In the genomic region with DNA sequence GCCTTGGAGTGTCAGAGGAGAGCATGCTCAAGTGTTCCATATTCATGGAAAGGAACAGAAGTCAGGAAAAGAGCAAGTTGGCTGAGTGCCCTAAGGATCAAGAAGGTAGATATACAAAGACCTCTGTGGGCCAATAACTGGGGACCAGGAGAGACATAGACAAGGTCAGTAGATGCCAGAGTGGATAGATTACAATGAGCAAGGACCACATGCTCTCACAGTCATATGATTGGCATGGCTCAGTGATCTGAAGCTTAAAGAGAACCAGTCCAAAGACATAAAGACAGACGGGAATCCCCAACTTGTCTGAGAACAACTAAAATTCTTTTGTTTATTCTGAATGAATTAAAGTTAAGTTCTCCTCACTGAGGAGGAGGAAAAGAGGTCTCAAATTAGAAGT, we compare ENCODE assay signal across 26 cellular contexts.
DNase-seq lines count a peak whose midpoint lies in the region; ATAC-seq, FAIRE-seq and TF ChIP-seq lines count a peak whose summit lies in the region.
"Had no signal": no experiment of that assay in that cellular context is flagged by ENCODE, and none has a peak within 500 bp of the region (broad histone marks: within the 10 kb centered on the region; RNA-seq: fewer than 3 reads in every experiment).

No MANE protein-coding gene starts in this region.

- RAD21 ChIA-PET in GM12878 (lab: Charles Lee; ENCODE audit: unreplicated experiment) = no interaction called here

- H3K36me3 ChIP-seq in GM12878 (ENCODE audit: control insufficient read depth in 2 of 2, insufficient read depth in 2 of 2, low read length in 1 of 2) = no peaks in the 10 kb centered on the region

- no peak overlapping the region for H3K4me2 ChIP-seq in GM12878 (ENCODE audit: control insufficient read depth, insufficient read depth)
- H3K4me2 ChIP-seq: PC-9 had no signal

- H2AFZ ChIP-seq in GM12878 (ENCODE audit: control insufficient read depth, low read depth, low read length) = no peak overlapping the region
- H2AFZ ChIP-seq: PC-9 had no signal

- no peak for TF ChIP-seq CTCF in GM12878 (IDR thresholded peaks at IDR 0.05 in 2 of 3, conservative IDR thresholded peaks at IDR 0.05 in 1 of 3; ENCODE audit: control insufficient read depth in 2 of 3, extremely low read depth in 1 of 3, insufficient read depth in 1 of 3, low read depth in 3 of 3, low read length in 3 of 3)

- H3K79me2 ChIP-seq in GM12878 (ENCODE audit: control insufficient read depth, insufficient read depth, low read length) = no peaks in the 10 kb centered on the region

- ATAC-seq in HG03159 (IDR thresholded peaks at IDR 0.05; ENCODE audit: unreplicated experiment) (peak; percentile 58), GM12878 (peak; percentile 77)

- BruUV-seq in GM12878 (replicated peaks; lab: Mats Ljungman, UMichigan) = no TSS peak

- in situ Hi-C loops in GM12878 (cut with MboI) = no loop called here

- no peaks in the 10 kb centered on the region for H3K4me1 ChIP-seq in GM12878 (ENCODE audit: control insufficient read depth, insufficient read depth, low read length)

- H3K27me3 ChIP-seq in GM12878 (replicated peaks in 1 of 2; ENCODE audit: control insufficient read depth in 2 of 2, insufficient read depth in 2 of 2, low read length in 1 of 2) = no peaks in the 10 kb centered on the region

- TF ChIP-seq EP300 in GM12878 (IDR thresholded peaks at IDR 0.05; ENCODE audit: borderline replicate concordance in 1 of 2, control insufficient read depth in 1 of 2, low read depth in 2 of 2, low read length in 2 of 2) = no peak

- no peak for TF ChIP-seq POLR2A in GM12878 (IDR thresholded peaks at IDR 0.05; ENCODE audit: low read depth, low read length)

- FAIRE-seq in GM12878 (lab: Jason Lieb, UNC) = peak; percentile 62
- FAIRE-seq: GM19239, H54 had no signal

- POLR2A ChIA-PET in GM12878 (lab: Charles Lee) = no interaction called here

- peak; percentile 12 for DNase-seq in DMS53 (lab: John Stamatoyannopoulos, UW)
- DNase-seq in DMS53 treated with DMSO at 0.1 percent for 48 hours (lab: John Stamatoyannopoulos, UW; ENCODE audit: unreplicated experiment) = no peak
- peak; percentile 5 for DNase-seq in GM12878 (ENCODE audit: low read depth, low spot score)
- DNase-seq in NCI-H82 treated with DMSO at 0.1 percent for 48 hours (lab: John Stamatoyannopoulos, UW; ENCODE audit: unreplicated experiment) = no peak
- DNase-seq in pons (ENCODE audit: low spot score) = no peak
- no peak for DNase-seq in activated T-cell treated with anti-CD3 and anti-CD28 coated beads, Interleukin-2, amount 50 U/mL, for 1 hour
- no peak for DNase-seq in 8988T
- DNase-seq: Calu3; CD8-positive, alpha-beta memory T cell; EL; Karpas-422; MV-4-11; NCI-H1694; NCI-H446 treated with DMSO at 0.1 percent for 48 hours; NCI-H69; PC-9; RPMI8226; SHP77; SW 1271; T-helper 2 cell had no signal

- H3K4me3 ChIP-seq in GM12878 = no peak overlapping the region
- H3K4me3 ChIP-seq: PC-9, SK-N-MC had no signal

- no peaks in the 10 kb centered on the region; the same call in 2 of the 3 replicates for H3K9me3 ChIP-seq in GM12878 (replicated peaks; ENCODE audit: control insufficient read depth, insufficient read depth, low read length)

- intact Hi-C loops in GM12878 (cut with micrococcal nuclease; ENCODE audit: unreplicated experiment) = no loop called here

- H4K20me1 ChIP-seq in GM12878 (ENCODE audit: control insufficient read depth, insufficient read depth) = no peaks in the 10 kb centered on the region

- TF ChIP-seq RAD21 in GM12878 (IDR thresholded peaks at IDR 0.05; ENCODE audit: insufficient read depth, low read depth, low read length) = no peak

- H3K9ac ChIP-seq in GM12878 (ENCODE audit: control insufficient read depth, insufficient read depth, low read length) = no peak overlapping the region

- CTCF ChIA-PET in GM12878 (lab: Yijun Ruan, JAX) = no interaction called here

- H3K27ac ChIP-seq in GM12878 (ENCODE audit: control insufficient read depth, insufficient read depth) = no peak overlapping the region
- H3K27ac ChIP-seq: 22Rv1, C4-2B, PC-9, SK-N-MC had no signal

- 0% methylated on average over 1 of the region's 1 CpG for WGBS in GM12878 (ENCODE audit: insufficient coverage, insufficient replicate concordance, low lambda C conversion rate, missing lambda C conversion rate)

- SMC1A ChIA-PET in GM12878 (lab: Charles Lee; ENCODE audit: uncharacterized antibody, unreplicated experiment) = no interaction called here

TF ChIP-seq in GM12878, 131 proteins besides CTCF, POLR2A, EP300 and RAD21:
- TF ChIP-seq, protein P1, sequence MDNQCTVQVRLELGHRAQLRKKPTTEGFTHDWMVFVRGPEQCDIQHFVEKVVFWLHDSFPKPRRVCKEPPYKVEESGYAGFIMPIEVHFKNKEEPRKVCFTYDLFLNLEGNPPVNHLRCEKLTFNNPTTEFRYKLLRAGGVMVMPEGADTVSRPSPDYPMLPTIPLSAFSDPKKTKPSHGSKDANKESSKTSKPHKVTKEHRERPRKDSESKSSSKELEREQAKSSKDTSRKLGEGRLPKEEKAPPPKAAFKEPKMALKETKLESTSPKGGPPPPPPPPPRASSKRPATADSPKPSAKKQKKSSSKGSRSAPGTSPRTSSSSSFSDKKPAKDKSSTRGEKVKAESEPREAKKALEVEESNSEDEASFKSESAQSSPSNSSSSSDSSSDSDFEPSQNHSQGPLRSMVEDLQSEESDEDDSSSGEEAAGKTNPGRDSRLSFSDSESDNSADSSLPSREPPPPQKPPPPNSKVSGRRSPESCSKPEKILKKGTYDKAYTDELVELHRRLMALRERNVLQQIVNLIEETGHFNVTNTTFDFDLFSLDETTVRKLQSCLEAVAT (IDR thresholded peaks at IDR 0.05) = peak; percentile 99
- TF ChIP-seq, protein P2, sequence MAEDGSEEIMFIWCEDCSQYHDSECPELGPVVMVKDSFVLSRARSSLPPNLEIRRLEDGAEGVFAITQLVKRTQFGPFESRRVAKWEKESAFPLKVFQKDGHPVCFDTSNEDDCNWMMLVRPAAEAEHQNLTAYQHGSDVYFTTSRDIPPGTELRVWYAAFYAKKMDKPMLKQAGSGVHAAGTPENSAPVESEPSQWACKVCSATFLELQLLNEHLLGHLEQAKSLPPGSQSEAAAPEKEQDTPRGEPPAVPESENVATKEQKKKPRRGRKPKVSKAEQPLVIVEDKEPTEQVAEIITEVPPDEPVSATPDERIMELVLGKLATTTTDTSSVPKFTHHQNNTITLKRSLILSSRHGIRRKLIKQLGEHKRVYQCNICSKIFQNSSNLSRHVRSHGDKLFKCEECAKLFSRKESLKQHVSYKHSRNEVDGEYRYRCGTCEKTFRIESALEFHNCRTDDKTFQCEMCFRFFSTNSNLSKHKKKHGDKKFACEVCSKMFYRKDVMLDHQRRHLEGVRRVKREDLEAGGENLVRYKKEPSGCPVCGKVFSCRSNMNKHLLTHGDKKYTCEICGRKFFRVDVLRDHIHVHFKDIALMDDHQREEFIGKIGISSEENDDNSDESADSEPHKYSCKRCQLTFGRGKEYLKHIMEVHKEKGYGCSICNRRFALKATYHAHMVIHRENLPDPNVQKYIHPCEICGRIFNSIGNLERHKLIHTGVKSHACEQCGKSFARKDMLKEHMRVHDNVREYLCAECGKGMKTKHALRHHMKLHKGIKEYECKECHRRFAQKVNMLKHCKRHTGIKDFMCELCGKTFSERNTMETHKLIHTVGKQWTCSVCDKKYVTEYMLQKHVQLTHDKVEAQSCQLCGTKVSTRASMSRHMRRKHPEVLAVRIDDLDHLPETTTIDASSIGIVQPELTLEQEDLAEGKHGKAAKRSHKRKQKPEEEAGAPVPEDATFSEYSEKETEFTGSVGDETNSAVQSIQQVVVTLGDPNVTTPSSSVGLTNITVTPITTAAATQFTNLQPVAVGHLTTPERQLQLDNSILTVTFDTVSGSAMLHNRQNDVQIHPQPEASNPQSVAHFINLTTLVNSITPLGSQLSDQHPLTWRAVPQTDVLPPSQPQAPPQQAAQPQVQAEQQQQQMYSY (CRISPR knock-in tag; IDR thresholded peaks at IDR 0.05) = no peak
- TF ChIP-seq SRF (IDR thresholded peaks at IDR 0.05; ENCODE audit: low read depth in 2 of 2, low read length in 2 of 2) (peak in 1 of 2 experiments; percentile 39; a peak in 1 of 4 replicates), NFIC (IDR thresholded peaks at IDR 0.05; ENCODE audit: low read depth, low read length) (no peak), RAD51 (IDR thresholded peaks at IDR 0.05) (peak; percentile 86)
- TF ChIP-seq, protein P3, sequence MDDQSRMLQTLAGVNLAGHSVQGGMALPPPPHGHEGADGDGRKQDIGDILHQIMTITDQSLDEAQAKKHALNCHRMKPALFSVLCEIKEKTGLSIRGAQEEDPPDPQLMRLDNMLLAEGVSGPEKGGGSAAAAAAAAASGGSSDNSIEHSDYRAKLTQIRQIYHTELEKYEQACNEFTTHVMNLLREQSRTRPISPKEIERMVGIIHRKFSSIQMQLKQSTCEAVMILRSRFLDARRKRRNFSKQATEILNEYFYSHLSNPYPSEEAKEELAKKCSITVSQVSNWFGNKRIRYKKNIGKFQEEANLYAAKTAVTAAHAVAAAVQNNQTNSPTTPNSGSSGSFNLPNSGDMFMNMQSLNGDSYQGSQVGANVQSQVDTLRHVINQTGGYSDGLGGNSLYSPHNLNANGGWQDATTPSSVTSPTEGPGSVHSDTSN (IDR thresholded peaks at IDR 0.05; ENCODE audit: insufficient replicate concordance, low read depth, low read length) = peak; percentile 64
- TF ChIP-seq, protein P4, sequence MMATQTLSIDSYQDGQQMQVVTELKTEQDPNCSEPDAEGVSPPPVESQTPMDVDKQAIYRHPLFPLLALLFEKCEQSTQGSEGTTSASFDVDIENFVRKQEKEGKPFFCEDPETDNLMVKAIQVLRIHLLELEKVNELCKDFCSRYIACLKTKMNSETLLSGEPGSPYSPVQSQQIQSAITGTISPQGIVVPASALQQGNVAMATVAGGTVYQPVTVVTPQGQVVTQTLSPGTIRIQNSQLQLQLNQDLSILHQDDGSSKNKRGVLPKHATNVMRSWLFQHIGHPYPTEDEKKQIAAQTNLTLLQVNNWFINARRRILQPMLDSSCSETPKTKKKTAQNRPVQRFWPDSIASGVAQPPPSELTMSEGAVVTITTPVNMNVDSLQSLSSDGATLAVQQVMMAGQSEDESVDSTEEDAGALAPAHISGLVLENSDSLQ (IDR thresholded peaks at IDR 0.05) = peak; percentile 86

Comparison
In these comparisons a context has a peak if more than half of its experiments do, and no peak if none do; other contexts are left out.
1. DNase-seq: peak in DMS53 (single experiment) and GM12878 (single experiment); none in DMS53 treated with DMSO at 0.1 percent for 48 hours (single experiment), NCI-H82 treated with DMSO at 0.1 percent for 48 hours (single experiment), pons (single experiment), activated T-cell treated with anti-CD3 and anti-CD28 coated beads, Interleukin-2, amount 50 U/mL, for 1 hour (single experiment) and 8988T (single experiment).